In the genomic region with DNA sequence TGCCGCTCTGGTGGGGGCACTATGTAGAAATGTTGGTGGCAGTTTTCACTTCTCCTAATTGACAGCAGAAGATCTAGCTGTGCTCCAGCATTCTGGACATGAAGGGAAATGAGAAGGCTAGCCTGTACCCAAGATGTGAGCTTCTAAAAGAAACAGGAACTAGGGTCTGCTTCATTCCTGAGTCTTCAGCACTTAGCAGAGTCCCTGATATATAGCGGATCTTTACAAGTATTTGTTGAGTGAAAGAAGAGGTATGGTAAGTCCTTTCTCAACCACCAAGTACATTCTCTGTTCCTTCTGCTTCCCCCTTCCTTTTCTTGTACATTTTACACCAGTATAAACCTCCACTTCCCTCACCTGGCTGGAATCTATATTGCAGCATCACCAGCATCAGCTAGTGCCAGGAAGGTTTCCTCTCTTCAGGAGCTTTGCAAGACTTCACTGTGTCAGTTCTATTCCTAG, we compare ENCODE assay signal across 8 cellular contexts.
DNase-seq lines count a peak whose midpoint lies in the region; ATAC-seq, FAIRE-seq and TF ChIP-seq lines count a peak whose summit lies in the region.

No MANE protein-coding gene starts in this region.

- peak; percentile 29 for TF ChIP-seq CTCF in osteocyte (IDR thresholded peaks at IDR 0.05)

- H3K9me3 Mint-ChIP-seq in osteocyte (ENCODE audit: unreplicated experiment) = no peaks in the 10 kb centered on the region

- H3K27ac Mint-ChIP-seq in osteocyte (ENCODE audit: unreplicated experiment) = no peak overlapping the region

- peaks cover 4% of the 10 kb centered on the region for H3K4me1 Mint-ChIP-seq in osteocyte (ENCODE audit: unreplicated experiment)

- FAIRE-seq in RCC 7860 (lab: Jason Lieb, UNC) = no peak

- H3K36me3 Mint-ChIP-seq in osteocyte (ENCODE audit: unreplicated experiment) = no peaks in the 10 kb centered on the region

- peak; percentile 70 for ATAC-seq in GM18502 (IDR thresholded peaks at IDR 0.05; ENCODE audit: poor library complexity, unreplicated experiment)
- peak; percentile 71 for ATAC-seq in HG02884 (IDR thresholded peaks at IDR 0.05; ENCODE audit: unreplicated experiment)
- ATAC-seq in HG03469 (IDR thresholded peaks at IDR 0.05; ENCODE audit: unreplicated experiment) = no peak

- H3K27me3 Mint-ChIP-seq in osteocyte (ENCODE audit: unreplicated experiment) = peaks cover 9% of the 10 kb centered on the region

- H3K4me3 Mint-ChIP-seq in osteocyte (ENCODE audit: unreplicated experiment) = no peak overlapping the region

- DNase-seq in RCC 7860 (ENCODE audit: low spot score) = peak; percentile 50
- no peak for DNase-seq in osteocyte (ENCODE audit: extremely low spot score, unreplicated experiment)
- no peak for DNase-seq in UCSD-AML1 (lab: John Stamatoyannopoulos, UW; ENCODE audit: unreplicated experiment)
- no peak for DNase-seq in stimulated activated naive CD4-positive, alpha-beta T cell (lab: John Stamatoyannopoulos, UW)
- DNase-seq in activated CD4-positive, alpha-beta T cell treated with anti-CD3 and anti-CD28 coated beads for 48 hours = no peak
